ENCODE assay signal across 8 cellular contexts in genomic region chr7:24722386-24723177, GRCh38. TPM values are rescaled to one million over a fixed set of nuclear protein-coding genes. Genes with fewer than 3 reads are reported as not detected.
DNase-seq lines count a peak whose midpoint lies in the region; FAIRE-seq and TF ChIP-seq lines count a peak whose summit lies in the region.

No MANE protein-coding gene starts in this region.

- peak; percentile 20 for DNase-seq in COR-L47 (lab: John Stamatoyannopoulos, UW)
- DNase-seq in NB4 (ENCODE audit: low read depth): peak; percentile 29
- peak; percentile 46 for DNase-seq in coronary artery (ENCODE audit: low spot score)
- DNase-seq in midbrain (lab: John Stamatoyannopoulos, UW): peak; percentile 64
- no peak for DNase-seq in NOMO-1 treated with dmso at 0.1 percent for 144 hours (lab: John Stamatoyannopoulos, UW; ENCODE audit: unreplicated experiment)
- no peak for DNase-seq in HPDE6-E6E7 (ENCODE audit: extremely low spot score)
- no peak for DNase-seq in frontal cortex (ENCODE audit: low spot score in 2 of 2)
- DNase-seq in GM19240 (ENCODE audit: insufficient read length, low spot score): no peak

- TF ChIP-seq CTCF in NB4 (IDR thresholded peaks at IDR 0.05; ENCODE audit: low read depth, low read length): no peak
- no peak for TF ChIP-seq CTCF in coronary artery (IDR thresholded peaks at IDR 0.05)

- H3K27ac ChIP-seq in coronary artery: no peak overlapping the region

- TF ChIP-seq POLR2A in NB4 (IDR thresholded peaks at IDR 0.05; ENCODE audit: extremely low read depth, insufficient read length): no peak

- FAIRE-seq in frontal cortex (lab: Jason Lieb, UNC): no peak

- H3K4me3 ChIP-seq in NB4 (ENCODE audit: low read depth, low read length): no peak overlapping the region
- no peak overlapping the region for H3K4me3 ChIP-seq in coronary artery

RNA-seq across cellular contexts. Expression of gene GSDME, which starts 34.7 kb away (rescaled TPM):
- 39.5 TPM for total RNA-seq in frontal cortex

Comparison
In these comparisons a context has a peak if more than half of its experiments do, and no peak if none do; other contexts are left out.
1. DNase-seq: peak in COR-L47 (single experiment), NB4 (single experiment), coronary artery (single experiment) and midbrain (single experiment); none in NOMO-1 treated with dmso at 0.1 percent for 144 hours (single experiment), HPDE6-E6E7 (single experiment), frontal cortex (0 of 2) and GM19240 (single experiment).